2 cellular contexts compared by ENCODE assay signal in the genomic region with DNA sequence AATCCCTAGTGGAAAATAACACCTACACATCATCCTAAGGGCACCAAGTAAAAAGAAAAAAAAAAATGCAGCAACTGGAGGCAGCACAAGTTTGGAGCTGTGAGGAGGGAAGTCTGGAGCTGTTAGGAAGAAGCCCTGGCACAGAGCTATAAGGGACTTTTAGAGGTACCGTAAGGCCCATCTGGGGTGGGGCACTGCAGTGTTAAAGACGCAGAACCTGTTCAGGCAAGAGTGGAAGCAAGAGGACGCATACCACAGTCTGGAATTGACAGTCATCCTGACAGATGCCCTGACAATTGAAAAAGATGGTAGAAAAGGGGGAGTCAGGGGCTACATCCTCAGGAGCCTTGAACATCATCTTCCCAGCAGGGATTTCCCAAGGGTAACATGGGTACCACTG.
TF ChIP-seq lines count a peak whose summit lies in the region.

No MANE protein-coding gene starts in this region.

TF ChIP-seq in H1, 55 proteins besides CTCF, POLR2A, EP300 and RAD21 (continued from another document):
- no peak for TF ChIP-seq CTBP2 (IDR thresholded peaks at IDR 0.05; ENCODE audit: borderline replicate concordance, insufficient read depth, insufficient read length, low read length)
- no peak for TF ChIP-seq CBX5 (IDR thresholded peaks at IDR 0.05; ENCODE audit: low read depth, low read length)
- no peak for TF ChIP-seq SP4 (IDR thresholded peaks at IDR 0.05; ENCODE audit: low read length)
- no peak for TF ChIP-seq TCF12 (IDR thresholded peaks at IDR 0.05; ENCODE audit: low read depth, low read length)
- TF ChIP-seq RNF2 (IDR thresholded peaks at IDR 0.05; ENCODE audit: borderline replicate concordance, low read depth, low read length, missing control alignments, poor library complexity, severe bottlenecking) = no peak
- TF ChIP-seq HDAC2 (IDR thresholded peaks at IDR 0.05; ENCODE audit: borderline replicate concordance in 1 of 2, low read depth in 2 of 2, low read length in 2 of 2) = no peak
- TF ChIP-seq FOSL1 (IDR thresholded peaks at IDR 0.05; ENCODE audit: insufficient read depth, low read depth, low read length) = no peak
- TF ChIP-seq, protein P1, sequence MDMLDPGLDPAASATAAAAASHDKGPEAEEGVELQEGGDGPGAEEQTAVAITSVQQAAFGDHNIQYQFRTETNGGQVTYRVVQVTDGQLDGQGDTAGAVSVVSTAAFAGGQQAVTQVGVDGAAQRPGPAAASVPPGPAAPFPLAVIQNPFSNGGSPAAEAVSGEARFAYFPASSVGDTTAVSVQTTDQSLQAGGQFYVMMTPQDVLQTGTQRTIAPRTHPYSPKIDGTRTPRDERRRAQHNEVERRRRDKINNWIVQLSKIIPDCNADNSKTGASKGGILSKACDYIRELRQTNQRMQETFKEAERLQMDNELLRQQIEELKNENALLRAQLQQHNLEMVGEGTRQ (IDR thresholded peaks at IDR 0.05; ENCODE audit: low read length) = no peak
- no peak for TF ChIP-seq RFX5 (IDR thresholded peaks at IDR 0.05; ENCODE audit: borderline replicate concordance, low read depth, low read length)
- TF ChIP-seq, protein P2, sequence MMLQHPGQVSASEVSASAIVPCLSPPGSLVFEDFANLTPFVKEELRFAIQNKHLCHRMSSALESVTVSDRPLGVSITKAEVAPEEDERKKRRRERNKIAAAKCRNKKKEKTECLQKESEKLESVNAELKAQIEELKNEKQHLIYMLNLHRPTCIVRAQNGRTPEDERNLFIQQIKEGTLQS (IDR thresholded peaks at IDR 0.05; ENCODE audit: insufficient read depth, low read depth, low read length) = no peak

TF ChIP-seq in SK-N-SH treated with all-trans-retinoic acid at 6 μM for 48 hours, 23 proteins besides CTCF, POLR2A, EP300 and RAD21:
- TF ChIP-seq, protein P3, sequence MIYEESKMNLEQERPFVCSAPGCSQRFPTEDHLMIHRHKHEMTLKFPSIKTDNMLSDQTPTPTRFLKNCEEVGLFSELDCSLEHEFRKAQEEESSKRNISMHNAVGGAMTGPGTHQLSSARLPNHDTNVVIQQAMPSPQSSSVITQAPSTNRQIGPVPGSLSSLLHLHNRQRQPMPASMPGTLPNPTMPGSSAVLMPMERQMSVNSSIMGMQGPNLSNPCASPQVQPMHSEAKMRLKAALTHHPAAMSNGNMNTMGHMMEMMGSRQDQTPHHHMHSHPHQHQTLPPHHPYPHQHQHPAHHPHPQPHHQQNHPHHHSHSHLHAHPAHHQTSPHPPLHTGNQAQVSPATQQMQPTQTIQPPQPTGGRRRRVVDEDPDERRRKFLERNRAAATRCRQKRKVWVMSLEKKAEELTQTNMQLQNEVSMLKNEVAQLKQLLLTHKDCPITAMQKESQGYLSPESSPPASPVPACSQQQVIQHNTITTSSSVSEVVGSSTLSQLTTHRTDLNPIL (CRISPR knock-in tag; IDR thresholded peaks at IDR 0.05; ENCODE audit: low read depth) = no peak
- TF ChIP-seq, protein P4, sequence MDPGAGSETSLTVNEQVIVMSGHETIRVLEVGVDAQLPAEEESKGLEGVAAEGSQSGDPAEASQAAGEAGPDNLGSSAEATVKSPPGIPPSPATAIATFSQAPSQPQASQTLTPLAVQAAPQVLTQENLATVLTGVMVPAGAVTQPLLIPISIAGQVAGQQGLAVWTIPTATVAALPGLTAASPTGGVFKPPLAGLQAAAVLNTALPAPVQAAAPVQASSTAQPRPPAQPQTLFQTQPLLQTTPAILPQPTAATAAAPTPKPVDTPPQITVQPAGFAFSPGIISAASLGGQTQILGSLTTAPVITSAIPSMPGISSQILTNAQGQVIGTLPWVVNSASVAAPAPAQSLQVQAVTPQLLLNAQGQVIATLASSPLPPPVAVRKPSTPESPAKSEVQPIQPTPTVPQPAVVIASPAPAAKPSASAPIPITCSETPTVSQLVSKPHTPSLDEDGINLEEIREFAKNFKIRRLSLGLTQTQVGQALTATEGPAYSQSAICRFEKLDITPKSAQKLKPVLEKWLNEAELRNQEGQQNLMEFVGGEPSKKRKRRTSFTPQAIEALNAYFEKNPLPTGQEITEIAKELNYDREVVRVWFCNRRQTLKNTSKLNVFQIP (CRISPR knock-in tag; IDR thresholded peaks at IDR 0.05; ENCODE audit: borderline replicate concordance, low read depth) = no peak
- TF ChIP-seq RARB (CRISPR knock-in tag; IDR thresholded peaks at IDR 0.05) = no peak
- no peak for TF ChIP-seq OSR1 (CRISPR knock-in tag; IDR thresholded peaks at IDR 0.05)
- no peak for TF ChIP-seq ZFP3 (CRISPR knock-in tag; IDR thresholded peaks at IDR 0.05)
- no peak for TF ChIP-seq ZNF70 (CRISPR knock-in tag; IDR thresholded peaks at IDR 0.05)
TF ChIP-seq in SK-N-SH treated with all-trans-retinoic acid at 6 μM for 48 hours: peak in this region for 0.
